Comparison of ENCODE assay signal across 1 cellular context in the genomic region with DNA sequence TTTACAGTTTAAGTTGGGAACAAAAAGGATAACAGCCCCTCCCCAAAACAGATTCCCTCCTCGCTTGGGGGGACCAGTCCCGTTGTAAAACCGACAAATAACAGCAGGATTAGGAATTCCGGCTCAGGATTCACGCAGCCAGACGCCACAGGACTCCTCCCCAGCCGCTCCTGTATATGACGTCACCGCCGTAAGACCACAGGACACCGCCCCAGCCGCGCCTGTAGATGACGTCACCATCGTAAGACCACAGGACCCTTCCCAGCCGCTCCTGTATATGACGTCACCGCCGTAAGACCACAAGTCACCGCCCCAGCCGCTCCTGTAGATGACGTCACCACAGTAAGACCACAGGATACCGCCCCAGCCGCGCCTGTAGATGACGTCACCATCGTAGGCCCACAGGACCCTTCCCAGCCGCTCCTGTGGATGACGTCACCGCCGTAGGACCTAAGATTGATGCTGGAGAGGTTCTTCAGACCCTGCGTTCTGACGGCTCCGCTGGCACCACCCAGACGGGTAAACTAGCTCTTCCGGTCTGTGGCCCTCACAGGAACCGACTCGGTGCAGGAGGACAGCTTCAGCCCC.
TF ChIP-seq lines count a peak whose summit lies in the region.

No MANE protein-coding gene starts in this region.

TF ChIP-seq in K562, 482 proteins besides CTCF, POLR2A, EP300 and RAD21 (continued from another document and continues in another):
- TF ChIP-seq, protein P1, sequence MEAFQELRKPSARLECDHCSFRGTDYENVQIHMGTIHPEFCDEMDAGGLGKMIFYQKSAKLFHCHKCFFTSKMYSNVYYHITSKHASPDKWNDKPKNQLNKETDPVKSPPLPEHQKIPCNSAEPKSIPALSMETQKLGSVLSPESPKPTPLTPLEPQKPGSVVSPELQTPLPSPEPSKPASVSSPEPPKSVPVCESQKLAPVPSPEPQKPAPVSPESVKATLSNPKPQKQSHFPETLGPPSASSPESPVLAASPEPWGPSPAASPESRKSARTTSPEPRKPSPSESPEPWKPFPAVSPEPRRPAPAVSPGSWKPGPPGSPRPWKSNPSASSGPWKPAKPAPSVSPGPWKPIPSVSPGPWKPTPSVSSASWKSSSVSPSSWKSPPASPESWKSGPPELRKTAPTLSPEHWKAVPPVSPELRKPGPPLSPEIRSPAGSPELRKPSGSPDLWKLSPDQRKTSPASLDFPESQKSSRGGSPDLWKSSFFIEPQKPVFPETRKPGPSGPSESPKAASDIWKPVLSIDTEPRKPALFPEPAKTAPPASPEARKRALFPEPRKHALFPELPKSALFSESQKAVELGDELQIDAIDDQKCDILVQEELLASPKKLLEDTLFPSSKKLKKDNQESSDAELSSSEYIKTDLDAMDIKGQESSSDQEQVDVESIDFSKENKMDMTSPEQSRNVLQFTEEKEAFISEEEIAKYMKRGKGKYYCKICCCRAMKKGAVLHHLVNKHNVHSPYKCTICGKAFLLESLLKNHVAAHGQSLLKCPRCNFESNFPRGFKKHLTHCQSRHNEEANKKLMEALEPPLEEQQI (IDR thresholded peaks at IDR 0.05): no peak
- TF ChIP-seq, protein P2, sequence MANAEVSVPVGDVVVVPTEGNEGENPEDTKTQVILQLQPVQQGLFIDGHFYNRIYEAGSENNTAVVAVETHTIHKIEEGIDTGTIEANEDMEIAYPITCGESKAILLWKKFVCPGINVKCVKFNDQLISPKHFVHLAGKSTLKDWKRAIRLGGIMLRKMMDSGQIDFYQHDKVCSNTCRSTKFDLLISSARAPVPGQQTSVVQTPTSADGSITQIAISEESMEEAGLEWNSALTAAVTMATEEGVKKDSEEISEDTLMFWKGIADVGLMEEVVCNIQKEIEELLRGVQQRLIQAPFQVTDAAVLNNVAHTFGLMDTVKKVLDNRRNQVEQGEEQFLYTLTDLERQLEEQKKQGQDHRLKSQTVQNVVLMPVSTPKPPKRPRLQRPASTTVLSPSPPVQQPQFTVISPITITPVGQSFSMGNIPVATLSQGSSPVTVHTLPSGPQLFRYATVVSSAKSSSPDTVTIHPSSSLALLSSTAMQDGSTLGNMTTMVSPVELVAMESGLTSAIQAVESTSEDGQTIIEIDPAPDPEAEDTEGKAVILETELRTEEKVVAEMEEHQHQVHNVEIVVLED (CRISPR knock-in tag; IDR thresholded peaks at IDR 0.05): peak; percentile 75
- TF ChIP-seq GTF2F1 (IDR thresholded peaks at IDR 0.05; ENCODE audit: low read depth, low read length) (no peak), MTA2 (IDR thresholded peaks at IDR 0.05; ENCODE audit: low read depth) (no peak), TCF3 (CRISPR knock-in tag; IDR thresholded peaks at IDR 0.05) (no peak), TAF15 (IDR thresholded peaks at IDR 0.05; ENCODE audit: low read depth, low read length) (no peak), DNMT1 (IDR thresholded peaks at IDR 0.05) (no peak), RBM34 (IDR thresholded peaks at IDR 0.05; ENCODE audit: borderline replicate concordance, insufficient read depth, low read length) (no peak), ZBTB34 (CRISPR knock-in tag; IDR thresholded peaks at IDR 0.05) (no peak), ZNF431 (CRISPR knock-in tag; IDR thresholded peaks at IDR 0.05) (no peak), FOXA3 (CRISPR knock-in tag; conservative IDR thresholded peaks at IDR 0.05 in 1 of 2, IDR thresholded peaks at IDR 0.05 in 1 of 2) (no peak), MCM3 (IDR thresholded peaks at IDR 0.05) (no peak), GTF2E2 (tag; IDR thresholded peaks at IDR 0.05) (peak; percentile 67; the same call in 1 of the 2 replicates), ILK (tag; IDR thresholded peaks at IDR 0.05; ENCODE audit: borderline replicate concordance, low read depth) (no peak), BCOR (IDR thresholded peaks at IDR 0.05) (no peak), ZNF79 (CRISPR knock-in tag; IDR thresholded peaks at IDR 0.05; ENCODE audit: low read depth) (peak; percentile 64; the same call in 1 of the 2 replicates), TCF7L2 (IDR thresholded peaks at IDR 0.05; ENCODE audit: low read depth, low read length) (no peak), MLX (CRISPR knock-in tag; conservative IDR thresholded peaks at IDR 0.05) (no peak), XRCC3 (IDR thresholded peaks at IDR 0.05) (no peak), CSDE1 (IDR thresholded peaks at IDR 0.05) (peak in 1 of 2 experiments; percentile 94; a peak in 2 of 4 replicates), ZNF347 (CRISPR knock-in tag; IDR thresholded peaks at IDR 0.05; ENCODE audit: low read depth) (peak; percentile 71; the same call in 1 of the 2 replicates), ZNF280B (CRISPR knock-in tag; IDR thresholded peaks at IDR 0.05) (no peak), GATAD2A (IDR thresholded peaks at IDR 0.05) (no peak), CBX3 (IDR thresholded peaks at IDR 0.05; ENCODE audit: borderline replicate concordance in 1 of 2, low read length in 2 of 2) (peak in 1 of 2 experiments; percentile 90; a peak in 2 of 3 replicates), SP2 (IDR thresholded peaks at IDR 0.05; ENCODE audit: extremely low read depth, low read depth, low read length, poor library complexity, severe bottlenecking) (no peak), CBX8 (IDR thresholded peaks at IDR 0.05; ENCODE audit: borderline replicate concordance, extremely low read depth, low read depth, low read length, poor library complexity, severe bottlenecking) (no peak), CEBPB (tag; IDR thresholded peaks at IDR 0.05) (peak; percentile 49; the same call in 1 of the 2 replicates), ZNF274 (IDR thresholded peaks at IDR 0.05; ENCODE audit: borderline replicate concordance, low read depth, low read length) (no peak), CREB3 (tag; conservative IDR thresholded peaks at IDR 0.05; ENCODE audit: low read depth) (peak; percentile 94), NRF1 (conservative IDR thresholded peaks at IDR 0.05 in 1 of 2, IDR thresholded peaks at IDR 0.05 in 1 of 2) (no peak; a peak in 1 of 4 replicates), SAFB (IDR thresholded peaks at IDR 0.05; ENCODE audit: borderline replicate concordance, low read depth, low read length) (no peak), SMAD4 (CRISPR knock-in tag; conservative IDR thresholded peaks at IDR 0.05) (peak; percentile 88), TCF15 (CRISPR knock-in tag; IDR thresholded peaks at IDR 0.05) (no peak), ZBTB9 (CRISPR knock-in tag; IDR thresholded peaks at IDR 0.05) (peak; percentile 75; the same call in 1 of the 2 replicates), CCAR2 (IDR thresholded peaks at IDR 0.05; ENCODE audit: low read depth, low read length) (no peak), TEAD2 (tag; IDR thresholded peaks at IDR 0.05) (no peak), ATF6 (CRISPR knock-in tag; IDR thresholded peaks at IDR 0.05) (no peak), FOS (IDR thresholded peaks at IDR 0.05; ENCODE audit: extremely low read depth, insufficient read length) (no peak), MAX (CRISPR knock-in tag; IDR thresholded peaks at IDR 0.05) (peak; percentile 31; the same call in 1 of the 2 replicates), ARID3A (IDR thresholded peaks at IDR 0.05; ENCODE audit: borderline replicate concordance, low read depth, low read length) (no peak)
- TF ChIP-seq, protein P3, sequence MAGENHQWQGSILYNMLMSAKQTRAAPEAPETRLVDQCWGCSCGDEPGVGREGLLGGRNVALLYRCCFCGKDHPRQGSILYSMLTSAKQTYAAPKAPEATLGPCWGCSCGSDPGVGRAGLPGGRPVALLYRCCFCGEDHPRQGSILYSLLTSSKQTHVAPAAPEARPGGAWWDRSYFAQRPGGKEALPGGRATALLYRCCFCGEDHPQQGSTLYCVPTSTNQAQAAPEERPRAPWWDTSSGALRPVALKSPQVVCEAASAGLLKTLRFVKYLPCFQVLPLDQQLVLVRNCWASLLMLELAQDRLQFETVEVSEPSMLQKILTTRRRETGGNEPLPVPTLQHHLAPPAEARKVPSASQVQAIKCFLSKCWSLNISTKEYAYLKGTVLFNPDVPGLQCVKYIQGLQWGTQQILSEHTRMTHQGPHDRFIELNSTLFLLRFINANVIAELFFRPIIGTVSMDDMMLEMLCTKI (IDR thresholded peaks at IDR 0.05; ENCODE audit: partially characterized antibody): no peak
- TF ChIP-seq, protein P4, sequence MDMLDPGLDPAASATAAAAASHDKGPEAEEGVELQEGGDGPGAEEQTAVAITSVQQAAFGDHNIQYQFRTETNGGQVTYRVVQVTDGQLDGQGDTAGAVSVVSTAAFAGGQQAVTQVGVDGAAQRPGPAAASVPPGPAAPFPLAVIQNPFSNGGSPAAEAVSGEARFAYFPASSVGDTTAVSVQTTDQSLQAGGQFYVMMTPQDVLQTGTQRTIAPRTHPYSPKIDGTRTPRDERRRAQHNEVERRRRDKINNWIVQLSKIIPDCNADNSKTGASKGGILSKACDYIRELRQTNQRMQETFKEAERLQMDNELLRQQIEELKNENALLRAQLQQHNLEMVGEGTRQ (CRISPR knock-in tag; IDR thresholded peaks at IDR 0.05): no peak
